1 cellular context compared by ENCODE assay signal in the genomic region with DNA sequence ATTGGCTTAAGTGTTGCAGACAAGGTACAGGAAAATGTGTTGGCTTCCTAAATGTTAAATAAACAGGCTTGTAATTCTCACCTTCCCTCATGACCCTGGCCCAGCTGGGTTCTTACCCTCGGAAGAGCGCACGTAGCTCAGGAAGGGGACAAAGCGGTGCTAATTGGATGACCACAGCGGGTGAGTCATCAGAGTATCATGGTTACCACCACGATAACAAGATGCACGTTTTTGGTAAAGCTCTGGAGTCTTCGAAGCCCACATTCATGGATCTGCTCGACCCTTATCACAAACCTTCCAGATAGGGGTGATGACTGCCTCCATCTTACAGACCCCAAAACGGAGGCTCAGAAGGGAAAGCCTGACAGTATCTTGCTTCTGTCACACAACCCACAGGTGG.
TF ChIP-seq lines count a peak whose summit lies in the region.

No MANE protein-coding gene starts in this region.

TF ChIP-seq in K562, 482 proteins besides CTCF, POLR2A, EP300 and RAD21 (continued from another document and continues in another):
- TF ChIP-seq ZNF407 (IDR thresholded peaks at IDR 0.05; ENCODE audit: low read depth) (no peak), IRF9 (tag; IDR thresholded peaks at IDR 0.05) (no peak), ZNF507 (tag; conservative IDR thresholded peaks at IDR 0.05) (no peak), MXI1 (IDR thresholded peaks at IDR 0.05; ENCODE audit: low read depth, low read length) (no peak), TAF9B (IDR thresholded peaks at IDR 0.05; ENCODE audit: partially characterized antibody) (no peak), ZFP36 (IDR thresholded peaks at IDR 0.05; ENCODE audit: low read depth, low read length, partially characterized antibody) (no peak), IRF2 (CRISPR knock-in tag; IDR thresholded peaks at IDR 0.05) (no peak), ELF1 (tag; IDR thresholded peaks at IDR 0.05) (no peak), ZC3H11A (IDR thresholded peaks at IDR 0.05; ENCODE audit: low read depth, low read length) (no peak), ZKSCAN1 (IDR thresholded peaks at IDR 0.05; ENCODE audit: low read depth, low read length) (no peak), C11orf30 (IDR thresholded peaks at IDR 0.05; ENCODE audit: low read depth) (no peak), KDM5B (IDR thresholded peaks at IDR 0.05; ENCODE audit: insufficient replicate concordance, low read depth, low read length) (no peak), JUNB (CRISPR knock-in tag; conservative IDR thresholded peaks at IDR 0.05) (0 out of 2 replicates have a peak, but pooled peaks have one; percentile 21), KLF13 (tag; IDR thresholded peaks at IDR 0.05; ENCODE audit: borderline replicate concordance, low read depth) (no peak), ZNF740 (CRISPR knock-in tag; IDR thresholded peaks at IDR 0.05) (no peak), ZNF740 (tag; IDR thresholded peaks at IDR 0.05) (no peak), FOXA3 (CRISPR knock-in tag; conservative IDR thresholded peaks at IDR 0.05 in 1 of 2, IDR thresholded peaks at IDR 0.05 in 1 of 2) (no peak), ILF3 (IDR thresholded peaks at IDR 0.05; ENCODE audit: borderline replicate concordance) (no peak), ETS1 (conservative IDR thresholded peaks at IDR 0.05; ENCODE audit: control insufficient read depth, low read depth, low read length) (no peak), ZNF174 (CRISPR knock-in tag; IDR thresholded peaks at IDR 0.05) (no peak), CBX1 (IDR thresholded peaks at IDR 0.05; ENCODE audit: low read depth) (no peak), JUN (IDR thresholded peaks at IDR 0.05; ENCODE audit: borderline replicate concordance, low read depth, low read length) (peak; percentile 74; the same call in 1 of the 2 replicates), JUN (CRISPR knock-in tag; IDR thresholded peaks at IDR 0.05; ENCODE audit: borderline replicate concordance) (no peak), SLC30A9 (CRISPR knock-in tag; IDR thresholded peaks at IDR 0.05) (no peak), RFX5 (IDR thresholded peaks at IDR 0.05; ENCODE audit: low read depth, low read length) (no peak), JUND (IDR thresholded peaks at IDR 0.05; ENCODE audit: borderline replicate concordance, low read depth, low read length) (peak; percentile 83), JUND (tag; IDR thresholded peaks at IDR 0.05; ENCODE audit: borderline replicate concordance, low read depth, low read length) (peak; percentile 78), E2F6 (IDR thresholded peaks at IDR 0.05; ENCODE audit: borderline replicate concordance in 1 of 2, extremely low read depth in 1 of 2, insufficient read depth in 1 of 2, insufficient read length in 1 of 2, low read depth in 1 of 2, low read length in 1 of 2, poor library complexity in 1 of 2, severe bottlenecking in 1 of 2) (peak in 1 of 2 experiments; percentile 54)
- TF ChIP-seq, protein P1, sequence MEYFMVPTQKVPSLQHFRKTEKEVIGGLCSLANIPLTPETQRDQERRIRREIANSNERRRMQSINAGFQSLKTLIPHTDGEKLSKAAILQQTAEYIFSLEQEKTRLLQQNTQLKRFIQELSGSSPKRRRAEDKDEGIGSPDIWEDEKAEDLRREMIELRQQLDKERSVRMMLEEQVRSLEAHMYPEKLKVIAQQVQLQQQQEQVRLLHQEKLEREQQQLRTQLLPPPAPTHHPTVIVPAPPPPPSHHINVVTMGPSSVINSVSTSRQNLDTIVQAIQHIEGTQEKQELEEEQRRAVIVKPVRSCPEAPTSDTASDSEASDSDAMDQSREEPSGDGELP (CRISPR knock-in tag; IDR thresholded peaks at IDR 0.05; ENCODE audit: borderline replicate concordance) = peak; percentile 24; the same call in 1 of the 2 replicates
- TF ChIP-seq, protein P2, sequence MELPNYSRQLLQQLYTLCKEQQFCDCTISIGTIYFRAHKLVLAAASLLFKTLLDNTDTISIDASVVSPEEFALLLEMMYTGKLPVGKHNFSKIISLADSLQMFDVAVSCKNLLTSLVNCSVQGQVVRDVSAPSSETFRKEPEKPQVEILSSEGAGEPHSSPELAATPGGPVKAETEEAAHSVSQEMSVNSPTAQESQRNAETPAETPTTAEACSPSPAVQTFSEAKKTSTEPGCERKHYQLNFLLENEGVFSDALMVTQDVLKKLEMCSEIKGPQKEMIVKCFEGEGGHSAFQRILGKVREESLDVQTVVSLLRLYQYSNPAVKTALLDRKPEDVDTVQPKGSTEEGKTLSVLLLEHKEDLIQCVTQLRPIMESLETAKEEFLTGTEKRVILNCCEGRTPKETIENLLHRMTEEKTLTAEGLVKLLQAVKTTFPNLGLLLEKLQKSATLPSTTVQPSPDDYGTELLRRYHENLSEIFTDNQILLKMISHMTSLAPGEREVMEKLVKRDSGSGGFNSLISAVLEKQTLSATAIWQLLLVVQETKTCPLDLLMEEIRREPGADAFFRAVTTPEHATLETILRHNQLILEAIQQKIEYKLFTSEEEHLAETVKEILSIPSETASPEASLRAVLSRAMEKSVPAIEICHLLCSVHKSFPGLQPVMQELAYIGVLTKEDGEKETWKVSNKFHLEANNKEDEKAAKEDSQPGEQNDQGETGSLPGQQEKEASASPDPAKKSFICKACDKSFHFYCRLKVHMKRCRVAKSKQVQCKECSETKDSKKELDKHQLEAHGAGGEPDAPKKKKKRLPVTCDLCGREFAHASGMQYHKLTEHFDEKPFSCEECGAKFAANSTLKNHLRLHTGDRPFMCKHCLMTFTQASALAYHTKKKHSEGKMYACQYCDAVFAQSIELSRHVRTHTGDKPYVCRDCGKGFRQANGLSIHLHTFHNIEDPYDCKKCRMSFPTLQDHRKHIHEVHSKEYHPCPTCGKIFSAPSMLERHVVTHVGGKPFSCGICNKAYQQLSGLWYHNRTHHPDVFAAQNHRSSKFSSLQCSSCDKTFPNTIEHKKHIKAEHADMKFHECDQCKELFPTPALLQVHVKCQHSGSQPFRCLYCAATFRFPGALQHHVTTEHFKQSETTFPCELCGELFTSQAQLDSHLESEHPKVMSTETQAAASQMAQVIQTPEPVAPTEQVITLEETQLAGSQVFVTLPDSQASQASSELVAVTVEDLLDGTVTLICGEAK (IDR thresholded peaks at IDR 0.05) = no peak
- TF ChIP-seq, protein P2 (CRISPR knock-in tag; IDR thresholded peaks at IDR 0.05) = no peak
- TF ChIP-seq, protein P3, sequence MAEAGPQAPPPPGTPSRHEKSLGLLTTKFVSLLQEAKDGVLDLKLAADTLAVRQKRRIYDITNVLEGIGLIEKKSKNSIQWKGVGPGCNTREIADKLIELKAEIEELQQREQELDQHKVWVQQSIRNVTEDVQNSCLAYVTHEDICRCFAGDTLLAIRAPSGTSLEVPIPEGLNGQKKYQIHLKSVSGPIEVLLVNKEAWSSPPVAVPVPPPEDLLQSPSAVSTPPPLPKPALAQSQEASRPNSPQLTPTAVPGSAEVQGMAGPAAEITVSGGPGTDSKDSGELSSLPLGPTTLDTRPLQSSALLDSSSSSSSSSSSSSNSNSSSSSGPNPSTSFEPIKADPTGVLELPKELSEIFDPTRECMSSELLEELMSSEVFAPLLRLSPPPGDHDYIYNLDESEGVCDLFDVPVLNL (CRISPR knock-in tag; IDR thresholded peaks at IDR 0.05; ENCODE audit: low read depth) = no peak
